8 cellular contexts compared by ENCODE assay signal in the genomic region with DNA sequence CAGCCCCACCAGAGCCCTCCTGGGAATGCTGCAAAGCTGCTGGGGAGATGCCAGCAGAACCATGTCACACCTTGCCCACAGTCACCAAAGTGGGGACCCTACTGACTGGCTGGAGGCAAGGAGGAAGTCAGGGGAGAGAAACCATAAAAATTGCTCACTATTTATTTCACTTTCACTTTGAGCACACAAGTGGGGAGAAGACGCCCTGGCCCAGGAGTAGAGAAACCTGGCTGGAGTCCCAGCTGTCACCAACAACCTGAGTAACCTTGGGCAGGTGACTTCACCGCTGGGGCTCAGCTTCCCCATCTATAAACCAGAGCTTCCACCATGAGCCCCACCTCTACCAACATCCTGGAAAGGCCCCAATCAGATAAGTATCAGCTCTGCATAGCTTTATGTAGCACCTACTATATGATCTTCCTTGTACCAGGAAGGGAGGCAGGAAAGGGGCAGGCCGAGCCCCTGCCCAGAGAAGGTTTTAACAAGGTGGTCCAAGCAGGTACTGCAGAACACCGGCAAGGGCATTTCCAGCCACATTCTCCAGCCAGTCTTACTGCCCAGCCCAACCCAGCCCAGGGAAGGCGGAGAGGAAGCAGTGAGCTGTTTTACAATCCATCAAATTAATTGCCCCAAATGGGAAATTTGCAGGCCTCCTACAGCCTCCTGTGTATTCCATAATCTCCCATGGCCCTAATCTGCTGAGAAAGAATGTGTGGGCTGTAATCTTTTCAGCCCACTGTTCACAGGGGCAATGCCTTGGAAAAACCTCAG. TPM values are rescaled to one million over a fixed set of nuclear protein-coding genes. Genes with fewer than 3 reads are reported as not detected.
A peak's percentile ranks its signal among the peaks of the same experiment; 100 is the strongest.
DNase-seq lines count a peak whose midpoint lies in the region; ATAC-seq and TF ChIP-seq lines count a peak whose summit lies in the region.

No MANE protein-coding gene starts in this region.

- H3K27me3 ChIP-seq in right atrium auricular region (no peaks in the 10 kb centered on the region), H7 (ENCODE audit: control insufficient read depth, insufficient read depth, low read length) (no peaks in the 10 kb centered on the region)
- no peaks in the 10 kb centered on the region for H3K27me3 ChIP-seq in effector memory CD4-positive, alpha-beta T cell (replicated peaks; ENCODE audit: control insufficient read depth, insufficient read depth, low read length, poor library complexity, severe bottlenecking)

- intact Hi-C loops in left ventricle myocardium superior (cut with micrococcal nuclease): no loop called here

- H3K27ac ChIP-seq in right atrium auricular region: no peak overlapping the region
- H3K27ac ChIP-seq in effector memory CD4-positive, alpha-beta T cell (ENCODE audit: insufficient read depth, low read length, poor library complexity, severe bottlenecking): peak overlapping the region; percentile 11

- H3K4me3 ChIP-seq in right atrium auricular region (no peak overlapping the region), H7 (ENCODE audit: insufficient read depth, low read depth, low read length) (no peak overlapping the region)
- no peak overlapping the region for H3K4me3 ChIP-seq in effector memory CD4-positive, alpha-beta T cell (ENCODE audit: insufficient read depth, low read depth, low read length, poor library complexity, severe bottlenecking)

- peak; percentile 33 for ATAC-seq in left ventricle myocardium superior
- ATAC-seq in HG03064 (IDR thresholded peaks at IDR 0.05; ENCODE audit: low read depth, unreplicated experiment): peak; percentile 94

- TF ChIP-seq CTCF in right atrium auricular region (IDR thresholded peaks at IDR 0.05): no peak

- peaks cover 0 to 38% of the 10 kb centered on the region in 2 donors for H3K4me1 ChIP-seq in right atrium auricular region
- peaks cover 7% of the 10 kb centered on the region for H3K4me1 ChIP-seq in effector memory CD4-positive, alpha-beta T cell (ENCODE audit: control insufficient read depth, insufficient read depth, low read length, poor library complexity, severe bottlenecking)

- H3K36me3 ChIP-seq in right atrium auricular region: no peaks in the 10 kb centered on the region
- H3K36me3 ChIP-seq in effector memory CD4-positive, alpha-beta T cell (ENCODE audit: control insufficient read depth, insufficient read depth, low read length): no peaks in the 10 kb centered on the region
- no peaks in the 10 kb centered on the region for H3K36me3 ChIP-seq in H7 (replicated peaks; ENCODE audit: control insufficient read depth, insufficient read depth, low read length)

- H3K9me3 ChIP-seq in right atrium auricular region: no peaks in the 10 kb centered on the region
- H3K9me3 ChIP-seq in effector memory CD4-positive, alpha-beta T cell (ENCODE audit: control insufficient read depth, low read length): no peaks in the 10 kb centered on the region

- DNase-seq in left ventricle myocardium superior (no peak), right atrium auricular region (ENCODE audit: low spot score) (no peak), T-helper 2 cell (peak in 3 of 5 experiments; percentile 2 to 74 (median 68)), H7 (no peak), NCI-H1694 treated with DMSO at 0.1 percent for 48 hours (lab: John Stamatoyannopoulos, UW) (no peak)
- peak; percentile 11 to 26 (median 18) for DNase-seq in effector memory CD4-positive, alpha-beta T cell
- DNase-seq in stimulated activated CD4-positive, alpha-beta T cell treated with anti-CD3 and anti-CD28 coated beads, Interleukin-2, amount 100 ng/mL, for 4 hours (ENCODE audit: low read depth): peak; percentile 18

RNA-seq across cellular contexts. Expression of a gene that starts 27.6 kb away (rescaled TPM):
- total RNA-seq in left ventricle myocardium superior (19.2 TPM), right atrium auricular region (10 to 100 TPM; 18.8 to 24.6 TPM)
- 4.2 and 7.6 TPM in 2 replicates for total RNA-seq in H7 (2014; rRNA removed; shearing (Covaris generic))

Comparison
In these comparisons a context has a peak if more than half of its experiments do, and no peak if none do; other contexts are left out.
1. DNase-seq: peak in T-helper 2 cell (3 of 5), effector memory CD4-positive, alpha-beta T cell (3 of 3) and stimulated activated CD4-positive, alpha-beta T cell treated with anti-CD3 and anti-CD28 coated beads, Interleukin-2, amount 100 ng/mL, for 4 hours (single experiment); none in left ventricle myocardium superior (single experiment), right atrium auricular region (single experiment), H7 (single experiment) and NCI-H1694 treated with DMSO at 0.1 percent for 48 hours (single experiment).